In the genomic region with DNA sequence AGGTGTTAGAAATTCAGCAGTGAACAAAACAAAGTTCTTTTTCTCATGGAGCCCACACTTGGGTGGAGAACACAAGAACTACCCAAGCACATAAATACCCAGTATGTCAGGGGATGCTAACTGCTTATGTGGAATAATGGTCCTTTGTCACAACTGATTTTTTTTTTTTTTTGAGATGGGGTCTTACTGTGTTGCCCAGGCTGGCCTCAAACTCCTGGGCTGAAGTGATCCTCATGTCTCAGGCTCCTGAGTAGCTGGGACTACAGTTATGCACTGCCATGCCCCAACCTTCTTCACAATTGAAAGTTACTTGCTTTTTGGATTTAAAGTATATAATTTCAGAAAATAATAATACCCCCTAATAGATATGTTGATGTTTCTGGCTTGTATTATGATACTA, we compare ENCODE assay signal across 19 cellular contexts.
"Had no signal": no experiment of that assay in that cellular context is flagged by ENCODE, and none has a peak within 500 bp of the region (broad histone marks: within the 10 kb centered on the region; RNA-seq: fewer than 3 reads in every experiment).

No MANE protein-coding gene starts in this region.

- H3K9ac ChIP-seq: parathyroid adenoma had no signal

- H3K4me3 Mint-ChIP-seq: endodermal cell; natural killer cell treated with Interleukin-12 subunit alpha and Interleukin-12 subunit beta and Interleukin-15 and Interleukin-18, amount 100 ng/mL, for 72 hours had no signal

- DNase-seq: colonic mucosa; effector CD4-positive, alpha-beta T cell; endodermal cell; foreskin melanocyte; head of caudate nucleus; kidney; left cardiac atrium; occipital lobe; small intestine; stimulated activated CD4-positive, alpha-beta T cell treated with anti-CD3 and anti-CD28 coated beads, Interleukin-12 subunit alpha, Interleukin-12 subunit beta, amount 100 ng/mL, for 4 hours; stimulated activated naive CD4-positive, alpha-beta T cell; stomach; substantia nigra; trophoblast cell had no signal

- H3K27ac Mint-ChIP-seq: endodermal cell; natural killer cell treated with Interleukin-12 subunit alpha and Interleukin-12 subunit beta and Interleukin-15 and Interleukin-18, amount 100 ng/mL, for 72 hours had no signal

- FAIRE-seq: kidney, small intestine had no signal

- H3K27ac ChIP-seq: colonic mucosa, hepatocyte, parathyroid adenoma, prostate gland, thoracic aorta had no signal

- H3K4me2 ChIP-seq: hepatocyte had no signal

- H2AFZ ChIP-seq: hepatocyte, parathyroid adenoma had no signal

- H3K9me3 Mint-ChIP-seq: endodermal cell; natural killer cell treated with Interleukin-12 subunit alpha and Interleukin-12 subunit beta and Interleukin-15 and Interleukin-18, amount 100 ng/mL, for 72 hours had no signal

- H3K27me3 ChIP-seq: colonic mucosa, hepatocyte, stomach had no signal

- H3K79me2 ChIP-seq: parathyroid adenoma had no signal

- H3K4me1 ChIP-seq: colonic mucosa, prostate gland had no signal

- H3K36me3 ChIP-seq: colonic mucosa, prostate gland had no signal

- ATAC-seq: left cardiac atrium; natural killer cell treated with Interleukin-12 subunit alpha and Interleukin-12 subunit beta and Interleukin-15 and Interleukin-18, amount 100 ng/mL, for 72 hours had no signal

- H3K36me3 Mint-ChIP-seq: natural killer cell treated with Interleukin-12 subunit alpha and Interleukin-12 subunit beta and Interleukin-15 and Interleukin-18, amount 100 ng/mL, for 72 hours had no signal

- H3K4me3 ChIP-seq: colonic mucosa, hepatocyte, prostate gland, stomach, thoracic aorta had no signal

- H3K9me3 ChIP-seq: colonic mucosa, prostate gland, stomach, thoracic aorta had no signal
